Comparison of ENCODE assay signal across 8 cellular contexts in genomic region chr1:180631766-180632325, GRCh38. TPM values are rescaled to one million over a fixed set of nuclear protein-coding genes. Genes with fewer than 3 reads are reported as not detected.
A peak's percentile ranks its signal among the peaks of the same experiment; 100 is the strongest.
DNase-seq lines count a peak whose midpoint lies in the region; ATAC-seq and TF ChIP-seq lines count a peak whose summit lies in the region.

TSS of gene XPR1 (plus strand) at chr1:180632022. CDS start at chr1:180632202, 180 bp downstream.

- H3K4me3 ChIP-seq in CD4-positive, CD25-positive, alpha-beta regulatory T cell (ENCODE audit: low read depth, low read length) = peak within 1 kb of the TSS; percentile 90
- peak within 1 kb of the TSS; percentile 86 to 100 (median 88) for H3K4me3 ChIP-seq in liver (ENCODE audit: low read depth in 1 of 3, low read length in 3 of 3)

- H3K27ac Mint-ChIP-seq in CD4-positive, CD25-positive, alpha-beta regulatory T cell = peak within 1 kb of the TSS in 2 of 3 donors; percentile 88 to 90

- TF ChIP-seq RAD21 in liver (IDR thresholded peaks at IDR 0.05) = peak; percentile 66 to 73

- no peaks in the 10 kb centered on the region for H3K9me3 Mint-ChIP-seq in CD4-positive, CD25-positive, alpha-beta regulatory T cell

- H3K4me3 Mint-ChIP-seq in CD4-positive, CD25-positive, alpha-beta regulatory T cell = peak within 1 kb of the TSS in 2 of 4 donors; percentile 57 to 91

- H3K9ac ChIP-seq in liver (ENCODE audit: low read depth in 1 of 2, low read length in 2 of 2) = peak within 1 kb of the TSS; percentile 13 to 91

- peak; percentile 96 to 98 for ATAC-seq in CD4-positive, CD25-positive, alpha-beta regulatory T cell (ENCODE audit: low read depth in 2 of 2)
- ATAC-seq in GM19395 (IDR thresholded peaks at IDR 0.05; ENCODE audit: unreplicated experiment) (peak; percentile 98), HG03565 (IDR thresholded peaks at IDR 0.05; ENCODE audit: unreplicated experiment) (peak; percentile 97)

- H3K4me1 ChIP-seq in CD4-positive, CD25-positive, alpha-beta regulatory T cell (ENCODE audit: control insufficient read depth, insufficient read depth, low read length, poor library complexity, severe bottlenecking) = peaks cover 16% of the 10 kb centered on the region
- peaks cover 4 to 19% (median 12%) of the 10 kb centered on the region in 4 donors for H3K4me1 ChIP-seq in liver (ENCODE audit: control insufficient read depth in 4 of 4, insufficient read depth in 4 of 4, low read length in 3 of 4)

- H3K27me3 Mint-ChIP-seq in CD4-positive, CD25-positive, alpha-beta regulatory T cell = peaks cover 6% of the 10 kb centered on the region

- WGBS in liver = under 1% methylated on average over 41 of the region's 41 CpGs

- peaks cover 6% of the 10 kb centered on the region for H3K36me3 Mint-ChIP-seq in CD4-positive, CD25-positive, alpha-beta regulatory T cell

- peak; percentile 95 to 99 (median 98) for DNase-seq in CD4-positive, CD25-positive, alpha-beta regulatory T cell
- DNase-seq in NCI-H774 (lab: John Stamatoyannopoulos, UW) (peak; percentile 99), dermis microvascular lymphatic vessel endothelial cell (ENCODE audit: low read depth in 2 of 2) (peak; percentile 97 to 99)
- peak; percentile 99 for DNase-seq in activated CD4-positive, alpha-beta T cell treated with anti-CD3 and anti-CD28 coated beads, Interleukin-2, amount 50 U/mL, for 4 hours
- peak; percentile 98 for DNase-seq in stimulated activated CD4-positive, alpha-beta T cell treated with anti-CD3 and anti-CD28 coated beads, Interleukin-4, amount 100 ng/mL, for 24 hours

- H3K36me3 ChIP-seq in CD4-positive, CD25-positive, alpha-beta regulatory T cell (ENCODE audit: control insufficient read depth, insufficient read depth, low read length) = no peaks in the 10 kb centered on the region
- H3K36me3 ChIP-seq in liver (ENCODE audit: control insufficient read depth in 4 of 4, insufficient read depth in 3 of 4, low read depth in 1 of 4, low read length in 3 of 4) = no peaks in the 10 kb centered on the region

- peak; percentile 36 for TF ChIP-seq CTCF in liver (IDR thresholded peaks at IDR 0.05; ENCODE audit: low read depth, low read length, missing input control)

- H3K27ac ChIP-seq in CD4-positive, CD25-positive, alpha-beta regulatory T cell (ENCODE audit: insufficient read depth, low read length, poor library complexity, severe bottlenecking) = peak within 1 kb of the TSS; percentile 93
- H3K27ac ChIP-seq in liver (ENCODE audit: low read depth in 1 of 2, low read length in 2 of 2) = peak within 1 kb of the TSS; percentile 85 to 90

- H3K4me1 Mint-ChIP-seq in CD4-positive, CD25-positive, alpha-beta regulatory T cell = peaks cover 0 to 16% (median 12%) of the 10 kb centered on the region in 4 donors

- H3K27me3 ChIP-seq in CD4-positive, CD25-positive, alpha-beta regulatory T cell (ENCODE audit: control insufficient read depth, insufficient read depth, low read length) = peaks cover under 1% of the 10 kb centered on the region
- no peaks in the 10 kb centered on the region for H3K27me3 ChIP-seq in liver (ENCODE audit: control insufficient read depth in 4 of 4, insufficient read depth in 4 of 4, low read length in 3 of 4)

- H3K9me3 ChIP-seq in CD4-positive, CD25-positive, alpha-beta regulatory T cell (ENCODE audit: control insufficient read depth in 2 of 2, low read length in 2 of 2) = no peaks in the 10 kb centered on the region
- H3K9me3 ChIP-seq in liver (ENCODE audit: control insufficient read depth in 4 of 4, low read length in 3 of 4) = no peaks in the 10 kb centered on the region

TF ChIP-seq in liver, 16 proteins besides CTCF, POLR2A, EP300 and RAD21:
- TF ChIP-seq TAF1 (conservative IDR thresholded peaks at IDR 0.05) (peak; percentile 55), RXRA (IDR thresholded peaks at IDR 0.05) (peak; percentile 35 to 37), YY1 (IDR thresholded peaks at IDR 0.05) (peak; percentile 98), HNF4G (IDR thresholded peaks at IDR 0.05) (no peak), REST (IDR thresholded peaks at IDR 0.05) (peak; percentile 76), JUND (IDR thresholded peaks at IDR 0.05) (peak in 1 of 2 donors; percentile 24), HNF4A (conservative IDR thresholded peaks at IDR 0.05) (peak; percentile 19 to 26), FOXA2 (IDR thresholded peaks at IDR 0.05) (no peak), SP1 (IDR thresholded peaks at IDR 0.05) (peak; percentile 70)
- TF ChIP-seq, protein P1, sequence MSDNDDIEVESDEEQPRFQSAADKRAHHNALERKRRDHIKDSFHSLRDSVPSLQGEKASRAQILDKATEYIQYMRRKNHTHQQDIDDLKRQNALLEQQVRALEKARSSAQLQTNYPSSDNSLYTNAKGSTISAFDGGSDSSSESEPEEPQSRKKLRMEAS (IDR thresholded peaks at IDR 0.05) = no peak
TF ChIP-seq in liver: peak in this region for 7.

RNA-seq across cellular contexts. Expression of gene XPR1, which starts in this region (rescaled TPM):
- 24.2 TPM for total RNA-seq in CD4-positive, CD25-positive, alpha-beta regulatory T cell
- 10 to 100 TPM in 2 of 4 donors, 1 to 10 TPM in 2; 6.4 to 11.6 (median 8.9) TPM for polyA plus RNA-seq in CD4-positive, CD25-positive, alpha-beta regulatory T cell
- 23.8 and 29.3 TPM in 2 replicates for total RNA-seq in dermis microvascular lymphatic vessel endothelial cell
- total RNA-seq in liver = 10 to 100 TPM in 1 of 2 donors, 1 to 10 TPM in 1; 8.0 to 14.3 TPM
- polyA plus RNA-seq in liver = 1 to 10 TPM; 1.8 to 3.7 TPM

Comparison
In these comparisons a context has a peak if more than half of its experiments do, and no peak if none do; other contexts are left out.
1. Peak in every context shown above with its lines: DNase-seq, ATAC-seq, H3K4me3 ChIP-seq and H3K27ac ChIP-seq.